In the genomic region with DNA sequence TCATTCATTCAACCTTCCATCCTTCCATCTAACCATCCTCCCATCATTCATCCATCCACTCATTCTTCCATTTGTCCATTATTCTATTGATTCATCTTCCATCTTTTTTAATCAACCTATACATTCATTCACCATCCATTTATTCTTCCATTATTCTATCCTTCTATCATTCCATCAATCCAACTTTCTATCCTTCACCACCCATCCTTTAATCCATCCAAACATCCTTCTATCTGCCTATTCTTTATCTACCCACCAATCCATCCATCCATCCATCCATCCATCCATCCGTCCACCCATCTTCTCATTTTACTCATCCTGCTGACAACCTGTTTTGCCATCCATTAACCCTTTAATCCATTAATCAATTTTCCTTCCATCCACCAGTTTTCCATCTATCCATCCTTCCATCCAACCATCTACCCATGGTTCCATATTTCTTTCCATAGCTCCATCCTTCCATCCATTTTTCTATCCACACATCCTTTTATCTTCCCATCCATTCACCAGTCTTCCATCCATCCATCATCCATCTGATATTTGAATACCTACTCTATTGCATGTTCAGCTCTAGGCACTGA, we compare ENCODE assay signal across 35 cellular contexts. TPM values are rescaled to one million over a fixed set of nuclear protein-coding genes. Genes with fewer than 3 reads are reported as not detected.
"Had no signal": no experiment of that assay in that cellular context is flagged by ENCODE, and none has a peak within 500 bp of the region (broad histone marks: within the 10 kb centered on the region; RNA-seq: fewer than 3 reads in every experiment).

No MANE protein-coding gene starts in this region.

- H2AFZ ChIP-seq: parathyroid adenoma had no signal

- H3K79me2 ChIP-seq: parathyroid adenoma had no signal

- DNase-seq: naive thymus-derived CD8-positive, alpha-beta T cell; nephron progenitor cell; nucleus accumbens; ovary; psoas muscle; right cardiac atrium; spleen; stimulated activated CD4-positive, alpha-beta T cell treated with anti-CD3 and anti-CD28 coated beads, Interleukin-12 subunit alpha, Interleukin-12 subunit beta, amount 100 ng/mL, for 4 hours; stimulated activated CD4-positive, alpha-beta T cell treated with anti-CD3 and anti-CD28 coated beads, Interleukin-1b, Interleukin-23, amount 100 ng/mL, for 48 hours; stimulated activated CD4-positive, alpha-beta T cell treated with anti-CD3 and anti-CD28 coated beads, Interleukin-4, amount 100 ng/mL, for 1 hour; stimulated activated CD4-positive, alpha-beta T cell treated with anti-CD3 and anti-CD28 coated beads, Interleukin-4, amount 100 ng/mL, for 4 hours; stimulated activated CD8-positive, alpha-beta memory T cell treated with anti-CD3 and anti-CD28 coated beads, Interleukin-4, amount 100 ng/mL, for 48 hours; stimulated activated naive CD4-positive, alpha-beta T cell; stimulated activated naive CD8-positive, alpha-beta T cell treated with anti-CD3 and anti-CD28 coated beads, Interleukin-15, amount 100 ng/mL, for 72 hours; stimulated activated naive CD8-positive, alpha-beta T cell treated with anti-CD3 and anti-CD28 coated beads, Interleukin-15, Interleukin-2, amounts not matched to agents 100 U/mL and 50 U/mL, for 24 hours; substantia nigra; testis; tibial artery; transverse colon; upper lobe of right lung; uterus had no signal

- H3K9me3 ChIP-seq: neutrophil, ovary, psoas muscle, spleen, suprapubic skin, testis, tibial artery, transverse colon, upper lobe of right lung, uterus had no signal

- H3K27me3 ChIP-seq: ovary, testis, transverse colon, upper lobe of right lung, uterus had no signal

- H3K4me1 ChIP-seq: parathyroid adenoma, psoas muscle, suprapubic skin, testis, transverse colon, upper lobe of right lung, uterus had no signal

- H3K36me3 ChIP-seq: neutrophil, ovary, spleen, suprapubic skin, tibial artery, transverse colon, upper lobe of right lung, uterus had no signal

- ATAC-seq: naive thymus-derived CD8-positive, alpha-beta T cell; natural killer cell treated with Interleukin-12 subunit alpha and Interleukin-12 subunit beta and Interleukin-15 and Interleukin-18, amount 100 ng/mL, for 72 hours; psoas muscle; right cardiac atrium; sciatic nerve; stimulated activated memory B cell treated with anti-CD40 and anti-IgM and Interleukin-4, amounts not matched to agents 10 μg/mL and 1 μg/mL and 100 μg/mL, for 72 hours; stimulated activated naive CD8-positive, alpha-beta T cell treated with anti-CD3 and anti-CD28 coated beads, Interleukin-15, amount 100 ng/mL, for 72 hours; stimulated activated naive CD8-positive, alpha-beta T cell treated with anti-CD3 and anti-CD28 coated beads, Interleukin-15, Interleukin-2, amounts not matched to agents 100 U/mL and 50 U/mL, for 24 hours; upper lobe of right lung had no signal

- H3K4me2 ChIP-seq: smooth muscle cell had no signal

- H3K27ac ChIP-seq: neutrophil, ovary, parathyroid adenoma, psoas muscle, skin epidermis, spleen, suprapubic skin, testis, tibial artery, transverse colon, upper lobe of right lung, uterus had no signal

- H3K9ac ChIP-seq: parathyroid adenoma had no signal

- H3K4me3 ChIP-seq: ovary, psoas muscle, skin epidermis, smooth muscle cell, spleen, suprapubic skin, testis, tibial artery, transverse colon, upper lobe of right lung, uterus had no signal

RNA-seq across cellular contexts. Expression of a gene that starts 21.8 kb away (rescaled TPM):
- total RNA-seq: naive thymus-derived CD8-positive, alpha-beta T cell; natural killer cell treated with Interleukin-12 subunit alpha and Interleukin-12 subunit beta and Interleukin-15 and Interleukin-18, amount 100 ng/mL, for 72 hours had no signal
- polyA plus RNA-seq: naive thymus-derived CD8-positive, alpha-beta T cell had no signal

RNA-seq across cellular contexts. Expression of a gene that starts 33.0 kb away (rescaled TPM):
- total RNA-seq: naive thymus-derived CD8-positive, alpha-beta T cell; natural killer cell treated with Interleukin-12 subunit alpha and Interleukin-12 subunit beta and Interleukin-15 and Interleukin-18, amount 100 ng/mL, for 72 hours; neural crest cell; omental fat pad; ovary; progenitor cell of endocrine pancreas; renal cortical epithelial cell; right cardiac atrium; sciatic nerve; smooth muscle cell; spleen; suprapubic skin; transverse colon; upper lobe of right lung; urinary bladder; uterus had no signal
- polyA plus RNA-seq: naive thymus-derived CD8-positive, alpha-beta T cell; ovary; right cardiac atrium; smooth muscle cell; spleen; thymus; urinary bladder had no signal
